In genomic region chr3:41188291-41188690, GRCh38 we compare ENCODE assay signal across 22 cellular contexts. TPM values are rescaled to one million over a fixed set of nuclear protein-coding genes. Genes with fewer than 3 reads are reported as not detected.
DNase-seq lines count a peak whose midpoint lies in the region; ATAC-seq and TF ChIP-seq lines count a peak whose summit lies in the region.
"Had no signal": no experiment of that assay in that cellular context is flagged by ENCODE, and none has a peak within 500 bp of the region (broad histone marks: within the 10 kb centered on the region; RNA-seq: fewer than 3 reads in every experiment).

No MANE protein-coding gene starts in this region.

- peaks cover 6 to 11% of the 10 kb centered on the region in 2 donors for H3K4me1 Mint-ChIP-seq in natural killer cell treated with Interleukin-12 subunit alpha and Interleukin-12 subunit beta and Interleukin-15 and Interleukin-18, amount 100 ng/mL, for 72 hours (ENCODE audit: low read depth in 2 of 2)
- H3K4me1 Mint-ChIP-seq in natural killer cell: peaks cover 0 to 6% of the 10 kb centered on the region in 2 donors
- peaks cover 9% of the 10 kb centered on the region for H3K4me1 Mint-ChIP-seq in activated naive CD4-positive, alpha-beta T cell treated with anti-CD3 and anti-CD28 coated beads, Interleukin-2, amount 10 ng/mL, durations not matched to agents 7 days and 5 days
- H3K4me1 Mint-ChIP-seq in stimulated activated naive B cell treated with anti-CD40 and anti-IgM and Interleukin-4, amounts not matched to agents 10 μg/mL and 1 μg/mL and 100 μg/mL, for 72 hours: peaks cover 15 to 19% of the 10 kb centered on the region in 2 donors

- peak overlapping the region in 1 of 2 donors; percentile 40 for H3K27ac Mint-ChIP-seq in natural killer cell treated with Interleukin-12 subunit alpha and Interleukin-12 subunit beta and Interleukin-15 and Interleukin-18, amount 100 ng/mL, for 72 hours
- H3K27ac Mint-ChIP-seq in natural killer cell: no peak overlapping the region
- peak overlapping the region; percentile 55 for H3K27ac Mint-ChIP-seq in activated naive CD4-positive, alpha-beta T cell treated with anti-CD3 and anti-CD28 coated beads, Interleukin-2, amount 10 ng/mL, durations not matched to agents 7 days and 5 days
- peak overlapping the region; percentile 11 for H3K27ac Mint-ChIP-seq in stimulated activated naive B cell treated with anti-CD40 and anti-IgM and Interleukin-4, amounts not matched to agents 10 μg/mL and 1 μg/mL and 100 μg/mL, for 72 hours
- H3K27ac Mint-ChIP-seq: nephron had no signal

- peaks cover 7% of the 10 kb centered on the region for H3K27me3 ChIP-seq in osteoblast (ENCODE audit: insufficient read depth, low read length)
- H3K27me3 ChIP-seq: breast epithelium had no signal

- H3K4me3 ChIP-seq in osteoblast (ENCODE audit: insufficient read depth, low read length): no peak overlapping the region
- H3K4me3 ChIP-seq: breast epithelium had no signal

- no peak overlapping the region for H3K4me2 ChIP-seq in osteoblast (ENCODE audit: insufficient read depth, low read length)

- H3K36me3 ChIP-seq in osteoblast (ENCODE audit: insufficient read depth, low read length): no peaks in the 10 kb centered on the region
- H3K36me3 ChIP-seq: breast epithelium had no signal

- intact Hi-C loops in natural killer cell (cut with micrococcal nuclease): no loop called here

- ATAC-seq in natural killer cell treated with Interleukin-12 subunit alpha and Interleukin-12 subunit beta and Interleukin-15 and Interleukin-18, amount 100 ng/mL, for 72 hours: peak in 1 of 2 donors; percentile 95
- no peak for ATAC-seq in natural killer cell
- ATAC-seq in HG03521 (IDR thresholded peaks at IDR 0.05; ENCODE audit: unreplicated experiment): peak; percentile 58
- peak; percentile 70 to 75 for ATAC-seq in stimulated activated naive B cell treated with anti-CD40 and anti-IgM and Interleukin-4, amounts not matched to agents 10 μg/mL and 1 μg/mL and 100 μg/mL, for 72 hours (replicated peaks)

- H4K20me1 ChIP-seq in osteoblast (ENCODE audit: insufficient read depth, low read length): no peaks in the 10 kb centered on the region

- H3K4me1 ChIP-seq in osteoblast (ENCODE audit: insufficient read depth, low read length): no peaks in the 10 kb centered on the region
- H3K4me1 ChIP-seq: breast epithelium had no signal

- no peak overlapping the region for H3K27ac ChIP-seq in osteoblast (ENCODE audit: low read depth, low read length)
- H3K27ac ChIP-seq: breast epithelium, RWPE1 had no signal

- H3K79me2 ChIP-seq in osteoblast (ENCODE audit: insufficient read depth, low read length): no peaks in the 10 kb centered on the region

- H3K4me3 Mint-ChIP-seq in natural killer cell treated with Interleukin-12 subunit alpha and Interleukin-12 subunit beta and Interleukin-15 and Interleukin-18, amount 100 ng/mL, for 72 hours: peak overlapping the region; percentile 16
- no peak overlapping the region for H3K4me3 Mint-ChIP-seq in natural killer cell
- no peak overlapping the region for H3K4me3 Mint-ChIP-seq in activated naive CD4-positive, alpha-beta T cell treated with anti-CD3 and anti-CD28 coated beads, Interleukin-2, amount 10 ng/mL, durations not matched to agents 7 days and 5 days
- H3K4me3 Mint-ChIP-seq in stimulated activated naive B cell treated with anti-CD40 and anti-IgM and Interleukin-4, amounts not matched to agents 10 μg/mL and 1 μg/mL and 100 μg/mL, for 72 hours: no peak overlapping the region
- H3K4me3 Mint-ChIP-seq: CD4-positive, alpha-beta memory T cell; nephron had no signal

- peaks cover 32 to 35% of the 10 kb centered on the region in 2 donors for H3K27me3 Mint-ChIP-seq in natural killer cell treated with Interleukin-12 subunit alpha and Interleukin-12 subunit beta and Interleukin-15 and Interleukin-18, amount 100 ng/mL, for 72 hours
- H3K27me3 Mint-ChIP-seq in natural killer cell (ENCODE audit: low read depth in 2 of 2): peaks cover 38 to 48% of the 10 kb centered on the region in 2 donors
- H3K27me3 Mint-ChIP-seq in activated naive CD4-positive, alpha-beta T cell treated with anti-CD3 and anti-CD28 coated beads, Interleukin-2, amount 10 ng/mL, durations not matched to agents 7 days and 5 days: peaks cover 19% of the 10 kb centered on the region
- H3K27me3 Mint-ChIP-seq in stimulated activated naive B cell treated with anti-CD40 and anti-IgM and Interleukin-4, amounts not matched to agents 10 μg/mL and 1 μg/mL and 100 μg/mL, for 72 hours: peaks cover 7 to 9% of the 10 kb centered on the region in 2 donors
- H3K27me3 Mint-ChIP-seq: CD4-positive, alpha-beta memory T cell had no signal

- no peak for DNase-seq in natural killer cell treated with Interleukin-12 subunit alpha and Interleukin-12 subunit beta and Interleukin-15 and Interleukin-18, amount 100 ng/mL, for 72 hours (ENCODE audit: low spot score)
- no peak for DNase-seq in natural killer cell
- DNase-seq in activated naive CD4-positive, alpha-beta T cell treated with anti-CD3 and anti-CD28 coated beads, Interleukin-2, amount 10 ng/mL, durations not matched to agents 7 days and 5 days: no peak
- no peak for DNase-seq in stimulated activated naive B cell treated with anti-CD40 and anti-IgM and Interleukin-4, amounts not matched to agents 10 μg/mL and 1 μg/mL and 100 μg/mL, for 72 hours
- no peak for DNase-seq in NCI-H345 treated with DMSO at 0.1 percent for 48 hours (lab: John Stamatoyannopoulos, UW; ENCODE audit: unreplicated experiment)
- DNase-seq in osteoblast (ENCODE audit: insufficient read length, low spot score, missing footprints): no peak
- DNase-seq in SHP77 treated with DMSO at 0.1 percent for 48 hours (lab: John Stamatoyannopoulos, UW): no peak
- DNase-seq: activated CD8-positive, alpha-beta memory T cell treated with anti-CD3 and anti-CD28 coated beads for 24 hours; CD4-positive, alpha-beta memory T cell; cortex of kidney; DMS79; hypothalamus; kidney; mesenchymal stem cell; NCI-H1694 treated with DMSO at 0.1 percent for 48 hours; NCI-H345; NK-92 treated with Interleukin-12 subunit alpha and Interleukin-12 subunit beta, amount 100 ng/mL, for 24 hours; SW 1271 had no signal

- H2AFZ ChIP-seq in osteoblast (ENCODE audit: low read length): no peak overlapping the region

- no peaks in the 10 kb centered on the region for H3K9me3 ChIP-seq in osteoblast (ENCODE audit: low read depth, low read length)
- H3K9me3 ChIP-seq: breast epithelium had no signal

- no peak for TF ChIP-seq CTCF in natural killer cell (IDR thresholded peaks at IDR 0.05)
- no peak for TF ChIP-seq CTCF in osteoblast (IDR thresholded peaks at IDR 0.05; ENCODE audit: extremely low read depth, low read depth, low read length)

- H3K36me3 Mint-ChIP-seq in natural killer cell treated with Interleukin-12 subunit alpha and Interleukin-12 subunit beta and Interleukin-15 and Interleukin-18, amount 100 ng/mL, for 72 hours: no peaks in the 10 kb centered on the region
- H3K36me3 Mint-ChIP-seq in natural killer cell: no peaks in the 10 kb centered on the region
- H3K36me3 Mint-ChIP-seq in activated naive CD4-positive, alpha-beta T cell treated with anti-CD3 and anti-CD28 coated beads, Interleukin-2, amount 10 ng/mL, durations not matched to agents 7 days and 5 days: no peaks in the 10 kb centered on the region
- H3K36me3 Mint-ChIP-seq in stimulated activated naive B cell treated with anti-CD40 and anti-IgM and Interleukin-4, amounts not matched to agents 10 μg/mL and 1 μg/mL and 100 μg/mL, for 72 hours: no peaks in the 10 kb centered on the region
- H3K36me3 Mint-ChIP-seq: CD4-positive, alpha-beta memory T cell had no signal

- CTCF ChIA-PET in activated naive CD4-positive, alpha-beta T cell treated with anti-CD3 and anti-CD28 coated beads, Interleukin-2, amount 10 ng/mL, durations not matched to agents 7 days and 5 days (lab: Charles Lee): no interaction called here

- H3K9me3 Mint-ChIP-seq in natural killer cell treated with Interleukin-12 subunit alpha and Interleukin-12 subunit beta and Interleukin-15 and Interleukin-18, amount 100 ng/mL, for 72 hours: peaks cover 5% of the 10 kb centered on the region
- no peaks in the 10 kb centered on the region for H3K9me3 Mint-ChIP-seq in natural killer cell
- H3K9me3 Mint-ChIP-seq in activated naive CD4-positive, alpha-beta T cell treated with anti-CD3 and anti-CD28 coated beads, Interleukin-2, amount 10 ng/mL, durations not matched to agents 7 days and 5 days: no peaks in the 10 kb centered on the region
- H3K9me3 Mint-ChIP-seq in stimulated activated naive B cell treated with anti-CD40 and anti-IgM and Interleukin-4, amounts not matched to agents 10 μg/mL and 1 μg/mL and 100 μg/mL, for 72 hours: no peaks in the 10 kb centered on the region
- H3K9me3 Mint-ChIP-seq: CD4-positive, alpha-beta memory T cell; nephron had no signal

RNA-seq across cellular contexts. Expression of gene CTNNB1, which starts 11.0 kb away (rescaled TPM):
- 100 to 1,000 TPM; 140 to 155 TPM for total RNA-seq in natural killer cell treated with Interleukin-12 subunit alpha and Interleukin-12 subunit beta and Interleukin-15 and Interleukin-18, amount 100 ng/mL, for 72 hours
- total RNA-seq in natural killer cell (100 to 1,000 TPM; 213 to 258 (median 230) TPM), osteoblast (1,105 and 1,165 TPM in 2 replicates)

Comparison
In these comparisons a context has a peak if more than half of its experiments do, and no peak if none do; other contexts are left out.
1. ATAC-seq: peak in HG03521 (single experiment) and stimulated activated naive B cell treated with anti-CD40 and anti-IgM and Interleukin-4, amounts not matched to agents 10 μg/mL and 1 μg/mL and 100 μg/mL, for 72 hours (2 of 2); none in natural killer cell (0 of 3).
2. H3K27ac Mint-ChIP-seq: peak in activated naive CD4-positive, alpha-beta T cell treated with anti-CD3 and anti-CD28 coated beads, Interleukin-2, amount 10 ng/mL, durations not matched to agents 7 days and 5 days (single experiment) and stimulated activated naive B cell treated with anti-CD40 and anti-IgM and Interleukin-4, amounts not matched to agents 10 μg/mL and 1 μg/mL and 100 μg/mL, for 72 hours (single experiment); none in natural killer cell (0 of 2).